ENCODE assay signal across 8 cellular contexts in the genomic region with DNA sequence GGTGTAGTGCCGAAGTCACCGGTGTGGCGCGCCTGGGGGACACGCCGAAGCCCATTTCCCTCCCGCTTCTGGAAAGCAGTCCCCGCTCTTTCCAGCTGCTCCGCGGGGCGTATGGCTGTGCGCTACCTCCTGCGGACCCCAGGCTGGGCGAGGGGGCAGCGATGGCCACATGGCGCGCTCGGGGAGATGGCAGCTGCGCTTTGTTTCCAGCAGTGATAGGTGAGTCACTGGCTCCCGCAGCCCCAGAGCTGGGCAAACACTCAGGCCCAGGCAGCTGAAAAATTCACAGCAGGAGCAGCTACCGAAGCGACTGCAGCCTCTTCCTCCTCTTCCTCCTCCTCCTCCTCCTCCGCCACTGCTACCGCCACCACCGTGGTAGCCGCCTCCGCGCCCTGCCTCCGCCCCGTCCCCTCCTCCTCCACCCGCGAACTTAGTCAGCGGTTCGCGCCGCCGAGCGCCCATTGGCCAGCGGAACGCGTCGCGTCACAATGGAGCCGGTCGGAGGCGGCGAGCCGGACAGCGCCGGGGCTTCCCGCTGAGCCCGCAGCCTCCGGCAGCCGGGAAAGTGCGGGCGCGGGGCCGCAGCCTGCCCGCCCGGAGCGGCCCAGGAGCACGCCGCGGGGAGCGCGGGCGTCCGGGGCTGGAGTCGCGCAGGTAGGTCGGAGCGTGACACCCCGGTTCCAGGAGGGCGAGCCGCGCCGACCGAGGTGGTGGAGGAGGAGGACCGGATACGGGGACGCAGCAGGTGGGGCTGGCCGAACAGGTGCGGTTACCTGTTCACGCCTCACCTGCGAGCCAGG. TPM values are rescaled to one million over a fixed set of nuclear protein-coding genes. Genes with fewer than 3 reads are reported as not detected.
DNase-seq lines count a peak whose midpoint lies in the region; TF ChIP-seq lines count a peak whose summit lies in the region.

A gene (plus strand): TSS at position 461 of the 800 bp plus-strand sequence. CDS start 57,822 bp downstream, outside the sequence.

- POLR2A ChIA-PET in Caco-2 (lab: Charles Lee), result no interaction called here

- H3K79me2 ChIP-seq in OCI-LY3 (ENCODE audit: low read length), result peaks cover 22% of the 10 kb centered on the region

- H3K36me3 ChIP-seq in Caco-2 (ENCODE audit: control insufficient read depth, insufficient read depth, low read length) (no peaks in the 10 kb centered on the region), OCI-LY3 (replicated peaks; ENCODE audit: low read depth, low read length) (no peaks in the 10 kb centered on the region)

- H3K9ac ChIP-seq in OCI-LY3 (ENCODE audit: low read length), result peak within 1 kb of the TSS; percentile 94

- peak within 1 kb of the TSS; percentile 63 for H3K4me3 ChIP-seq in Caco-2 (ENCODE audit: low read depth, low read length)
- H3K4me3 ChIP-seq in OCI-LY3 (ENCODE audit: low read length), result peak within 1 kb of the TSS; percentile 95
- H3K4me3 ChIP-seq in epithelial cell of proximal tubule (ENCODE audit: low read depth, low read length), result peak within 1 kb of the TSS; percentile 96

- no peaks in the 10 kb centered on the region for H4K20me1 ChIP-seq in OCI-LY3 (ENCODE audit: insufficient read depth, low read length)

- no TSS peak for BruUV-seq in Caco-2 (replicated peaks; lab: Mats Ljungman, UMichigan)

- peak within 1 kb of the TSS; percentile 76 for H2AFZ ChIP-seq in OCI-LY3 (ENCODE audit: low read depth, low read length)

- H3K4me1 Mint-ChIP-seq in Caco-2 (ENCODE audit: low read depth, unreplicated experiment), result no peaks in the 10 kb centered on the region

- DNase-seq in Caco-2, result peak; percentile 82 to 84
- DNase-seq in GM20000 (ENCODE audit: low spot score), result peak; percentile 90
- peak; percentile 89 for DNase-seq in HT-29 (ENCODE audit: low spot score)
- DNase-seq in activated T-cell treated with anti-CD3 and anti-CD28 coated beads for 48 hours (ENCODE audit: low read depth), result peak; percentile 89
- no peak for DNase-seq in epithelial cell of proximal tubule (ENCODE audit: low read depth)
- DNase-seq in mucosa of gallbladder (ENCODE audit: low spot score), result peak; percentile 92
- DNase-seq in stimulated activated CD8-positive, alpha-beta memory T cell treated with anti-CD3 and anti-CD28 coated beads, Interleukin-4, amount 100 ng/mL, for 24 hours (ENCODE audit: low read depth), result peak; percentile 84

- peak within 1 kb of the TSS; percentile 89 for H3K4me3 Mint-ChIP-seq in Caco-2 (ENCODE audit: unreplicated experiment)

- peak within 1 kb of the TSS; percentile 89 for H3K27ac Mint-ChIP-seq in Caco-2 (ENCODE audit: unreplicated experiment)

- H3K9me3 ChIP-seq in Caco-2 (no peaks in the 10 kb centered on the region), OCI-LY3 (ENCODE audit: insufficient read depth, low read length) (no peaks in the 10 kb centered on the region)

- no peaks in the 10 kb centered on the region for H3K9me3 Mint-ChIP-seq in Caco-2 (ENCODE audit: unreplicated experiment)

- no peaks in the 10 kb centered on the region for H3K27me3 Mint-ChIP-seq in Caco-2 (ENCODE audit: insufficient read depth, unreplicated experiment)

- peak within 1 kb of the TSS; percentile 99 for H3K4me2 ChIP-seq in OCI-LY3 (ENCODE audit: low read length)

- H3K4me1 ChIP-seq in Caco-2 (peaks cover 6% of the 10 kb centered on the region; the same call in 1 of the 2 replicates), OCI-LY3 (ENCODE audit: low read length) (peaks cover 16% of the 10 kb centered on the region)

- intact Hi-C loops in Caco-2 (cut with micrococcal nuclease; ENCODE audit: unreplicated experiment), result loop anchor here (10.0 kb wide), 1 partner anchor 470 kb away; a partner anchor contains a TSS

- H3K27me3 ChIP-seq in Caco-2 (replicated peaks; ENCODE audit: control insufficient read depth, insufficient read depth, low read length) (no peaks in the 10 kb centered on the region), OCI-LY3 (ENCODE audit: low read depth, low read length) (no peaks in the 10 kb centered on the region)

- peak within 1 kb of the TSS; percentile 83 for H3K27ac ChIP-seq in OCI-LY3 (ENCODE audit: low read length)

- CTCF ChIA-PET in Caco-2 (lab: Charles Lee), result no interaction called here

- H3K36me3 Mint-ChIP-seq in Caco-2 (ENCODE audit: insufficient read depth, unreplicated experiment), result peaks cover 6% of the 10 kb centered on the region

- no peak for TF ChIP-seq CTCF in Caco-2 (IDR thresholded peaks at IDR 0.05; ENCODE audit: insufficient read depth in 1 of 2, low read depth in 1 of 2, low read length in 1 of 2, severe bottlenecking in 1 of 2, unreplicated experiment in 1 of 2)
- no peak for TF ChIP-seq CTCF in GM20000 (IDR thresholded peaks at IDR 0.05; ENCODE audit: extremely low read depth, missing control alignments)
- no peak for TF ChIP-seq CTCF in OCI-LY3 (IDR thresholded peaks at IDR 0.05; ENCODE audit: low read depth, low read length)
- no peak for TF ChIP-seq CTCF in epithelial cell of proximal tubule (conservative IDR thresholded peaks at IDR 0.05; ENCODE audit: low read depth, low read length)

RNA-seq across cellular contexts. Expression of the gene that starts here (rescaled TPM):
- 8.4 and 10.8 TPM in 2 replicates for total RNA-seq in Caco-2 (2022)
- 5.0 and 11.5 TPM in 2 replicates for total RNA-seq in HT-29 (2014; rRNA removed; shearing (Covaris generic))
- 5.0 and 12.2 TPM in 2 replicates for total RNA-seq in epithelial cell of proximal tubule
- total RNA-seq in mucosa of gallbladder, result 21.0 TPM
